1 cellular context compared by ENCODE assay signal in the genomic region with DNA sequence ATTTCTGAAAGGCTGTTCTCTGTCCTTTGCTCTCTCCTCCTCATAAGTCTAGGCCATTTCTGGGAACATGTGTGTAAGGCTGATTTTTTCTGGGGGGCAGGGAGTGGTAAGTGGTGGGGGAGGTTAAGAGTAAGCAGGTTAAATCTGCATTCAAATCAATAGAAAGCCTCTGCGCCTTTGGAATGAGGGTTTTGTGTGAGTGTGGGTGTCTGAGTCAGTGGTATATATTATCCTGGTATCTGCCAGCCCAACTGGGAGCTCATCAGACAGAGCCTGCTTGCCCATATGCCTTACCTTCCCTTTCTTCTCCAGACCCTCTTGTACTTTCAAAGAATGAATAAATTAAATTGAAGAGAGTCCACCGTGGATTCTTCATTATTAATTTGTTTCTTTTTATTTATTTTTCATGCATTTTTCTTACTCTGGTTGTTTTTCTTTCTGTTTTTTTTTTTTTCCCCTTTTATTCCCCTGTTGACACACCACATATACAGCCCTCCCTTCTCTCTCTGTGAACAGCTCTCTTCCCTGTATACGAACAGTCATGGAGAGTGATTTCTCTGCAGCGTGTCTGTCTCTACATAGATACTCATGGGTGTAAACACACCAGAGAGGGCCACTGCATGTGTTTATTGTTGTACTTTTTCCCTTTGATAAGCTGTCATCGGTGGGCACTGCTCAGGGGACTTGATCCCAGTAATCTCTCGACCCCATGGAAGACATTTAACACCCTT.
TF ChIP-seq lines count a peak whose summit lies in the region.

No MANE protein-coding gene starts in this region.

TF ChIP-seq in WTC11, 78 proteins besides CTCF, POLR2A, EP300 and RAD21 (continued from another document):
- TF ChIP-seq, protein P1, sequence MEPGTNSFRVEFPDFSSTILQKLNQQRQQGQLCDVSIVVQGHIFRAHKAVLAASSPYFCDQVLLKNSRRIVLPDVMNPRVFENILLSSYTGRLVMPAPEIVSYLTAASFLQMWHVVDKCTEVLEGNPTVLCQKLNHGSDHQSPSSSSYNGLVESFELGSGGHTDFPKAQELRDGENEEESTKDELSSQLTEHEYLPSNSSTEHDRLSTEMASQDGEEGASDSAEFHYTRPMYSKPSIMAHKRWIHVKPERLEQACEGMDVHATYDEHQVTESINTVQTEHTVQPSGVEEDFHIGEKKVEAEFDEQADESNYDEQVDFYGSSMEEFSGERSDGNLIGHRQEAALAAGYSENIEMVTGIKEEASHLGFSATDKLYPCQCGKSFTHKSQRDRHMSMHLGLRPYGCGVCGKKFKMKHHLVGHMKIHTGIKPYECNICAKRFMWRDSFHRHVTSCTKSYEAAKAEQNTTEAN (CRISPR knock-in tag; IDR thresholded peaks at IDR 0.05) = no peak
- TF ChIP-seq NR2C2 (CRISPR knock-in tag; IDR thresholded peaks at IDR 0.05) (no peak), CREB1 (CRISPR knock-in tag; IDR thresholded peaks at IDR 0.05) (no peak), RELA (CRISPR knock-in tag; IDR thresholded peaks at IDR 0.05; ENCODE audit: borderline replicate concordance) (no peak), CREM (CRISPR knock-in tag; IDR thresholded peaks at IDR 0.05) (no peak), RORB (CRISPR knock-in tag; IDR thresholded peaks at IDR 0.05) (no peak), ZNF416 (CRISPR knock-in tag; IDR thresholded peaks at IDR 0.05) (no peak), MXD4 (CRISPR knock-in tag; IDR thresholded peaks at IDR 0.05; ENCODE audit: borderline replicate concordance) (no peak), GABPB1 (CRISPR knock-in tag; IDR thresholded peaks at IDR 0.05) (no peak), ZNF396 (CRISPR knock-in tag; IDR thresholded peaks at IDR 0.05; ENCODE audit: borderline replicate concordance) (no peak), ZNF263 (CRISPR knock-in tag; IDR thresholded peaks at IDR 0.05; ENCODE audit: low read depth) (no peak), IRF2 (CRISPR knock-in tag; IDR thresholded peaks at IDR 0.05; ENCODE audit: borderline replicate concordance, low read depth) (no peak)
- TF ChIP-seq, protein P2, sequence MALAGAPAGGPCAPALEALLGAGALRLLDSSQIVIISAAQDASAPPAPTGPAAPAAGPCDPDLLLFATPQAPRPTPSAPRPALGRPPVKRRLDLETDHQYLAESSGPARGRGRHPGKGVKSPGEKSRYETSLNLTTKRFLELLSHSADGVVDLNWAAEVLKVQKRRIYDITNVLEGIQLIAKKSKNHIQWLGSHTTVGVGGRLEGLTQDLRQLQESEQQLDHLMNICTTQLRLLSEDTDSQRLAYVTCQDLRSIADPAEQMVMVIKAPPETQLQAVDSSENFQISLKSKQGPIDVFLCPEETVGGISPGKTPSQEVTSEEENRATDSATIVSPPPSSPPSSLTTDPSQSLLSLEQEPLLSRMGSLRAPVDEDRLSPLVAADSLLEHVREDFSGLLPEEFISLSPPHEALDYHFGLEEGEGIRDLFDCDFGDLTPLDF (CRISPR knock-in tag; IDR thresholded peaks at IDR 0.05) = no peak
- TF ChIP-seq, protein P3, sequence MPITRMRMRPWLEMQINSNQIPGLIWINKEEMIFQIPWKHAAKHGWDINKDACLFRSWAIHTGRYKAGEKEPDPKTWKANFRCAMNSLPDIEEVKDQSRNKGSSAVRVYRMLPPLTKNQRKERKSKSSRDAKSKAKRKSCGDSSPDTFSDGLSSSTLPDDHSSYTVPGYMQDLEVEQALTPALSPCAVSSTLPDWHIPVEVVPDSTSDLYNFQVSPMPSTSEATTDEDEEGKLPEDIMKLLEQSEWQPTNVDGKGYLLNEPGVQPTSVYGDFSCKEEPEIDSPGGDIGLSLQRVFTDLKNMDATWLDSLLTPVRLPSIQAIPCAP (CRISPR knock-in tag; IDR thresholded peaks at IDR 0.05) = no peak
- TF ChIP-seq, protein P4, sequence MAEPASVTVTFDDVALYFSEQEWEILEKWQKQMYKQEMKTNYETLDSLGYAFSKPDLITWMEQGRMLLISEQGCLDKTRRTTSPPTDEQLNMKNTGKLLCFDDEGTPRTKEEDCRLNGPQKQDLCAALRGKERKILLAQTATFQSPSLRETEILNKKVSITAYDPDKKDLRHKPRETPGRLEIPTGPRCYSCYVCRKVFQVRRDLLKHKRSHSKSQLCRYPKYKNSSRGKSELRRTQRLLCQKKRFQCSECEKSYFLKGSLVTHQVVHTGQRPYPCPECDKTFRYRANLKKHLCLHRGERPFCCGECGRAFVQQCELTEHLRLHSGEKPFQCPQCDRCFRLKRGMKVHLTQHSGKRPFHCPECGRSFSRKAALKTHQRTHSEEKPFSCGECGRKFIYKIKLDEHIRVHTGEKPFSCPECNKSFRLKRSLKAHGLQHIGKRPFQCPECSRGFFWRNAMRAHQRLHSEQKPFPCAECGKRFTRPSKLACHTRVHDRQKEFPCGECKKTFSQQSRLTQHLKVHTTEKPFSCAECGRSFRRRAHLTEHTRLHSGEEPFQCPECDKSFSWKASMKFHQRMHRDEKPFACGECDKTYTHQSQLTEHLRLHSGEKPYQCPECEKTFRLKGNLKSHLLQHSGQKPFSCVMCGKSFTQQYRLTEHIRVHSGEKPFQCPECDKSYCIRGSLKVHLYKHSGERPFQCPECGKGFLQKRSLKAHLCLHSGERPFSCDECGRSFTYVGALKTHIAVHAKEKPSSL (CRISPR knock-in tag; conservative IDR thresholded peaks at IDR 0.05) = no peak
- TF ChIP-seq, protein P5, sequence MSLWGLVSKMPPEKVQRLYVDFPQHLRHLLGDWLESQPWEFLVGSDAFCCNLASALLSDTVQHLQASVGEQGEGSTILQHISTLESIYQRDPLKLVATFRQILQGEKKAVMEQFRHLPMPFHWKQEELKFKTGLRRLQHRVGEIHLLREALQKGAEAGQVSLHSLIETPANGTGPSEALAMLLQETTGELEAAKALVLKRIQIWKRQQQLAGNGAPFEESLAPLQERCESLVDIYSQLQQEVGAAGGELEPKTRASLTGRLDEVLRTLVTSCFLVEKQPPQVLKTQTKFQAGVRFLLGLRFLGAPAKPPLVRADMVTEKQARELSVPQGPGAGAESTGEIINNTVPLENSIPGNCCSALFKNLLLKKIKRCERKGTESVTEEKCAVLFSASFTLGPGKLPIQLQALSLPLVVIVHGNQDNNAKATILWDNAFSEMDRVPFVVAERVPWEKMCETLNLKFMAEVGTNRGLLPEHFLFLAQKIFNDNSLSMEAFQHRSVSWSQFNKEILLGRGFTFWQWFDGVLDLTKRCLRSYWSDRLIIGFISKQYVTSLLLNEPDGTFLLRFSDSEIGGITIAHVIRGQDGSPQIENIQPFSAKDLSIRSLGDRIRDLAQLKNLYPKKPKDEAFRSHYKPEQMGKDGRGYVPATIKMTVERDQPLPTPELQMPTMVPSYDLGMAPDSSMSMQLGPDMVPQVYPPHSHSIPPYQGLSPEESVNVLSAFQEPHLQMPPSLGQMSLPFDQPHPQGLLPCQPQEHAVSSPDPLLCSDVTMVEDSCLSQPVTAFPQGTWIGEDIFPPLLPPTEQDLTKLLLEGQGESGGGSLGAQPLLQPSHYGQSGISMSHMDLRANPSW (CRISPR knock-in tag; conservative IDR thresholded peaks at IDR 0.05; ENCODE audit: low read depth) = no peak
- TF ChIP-seq, protein P6, sequence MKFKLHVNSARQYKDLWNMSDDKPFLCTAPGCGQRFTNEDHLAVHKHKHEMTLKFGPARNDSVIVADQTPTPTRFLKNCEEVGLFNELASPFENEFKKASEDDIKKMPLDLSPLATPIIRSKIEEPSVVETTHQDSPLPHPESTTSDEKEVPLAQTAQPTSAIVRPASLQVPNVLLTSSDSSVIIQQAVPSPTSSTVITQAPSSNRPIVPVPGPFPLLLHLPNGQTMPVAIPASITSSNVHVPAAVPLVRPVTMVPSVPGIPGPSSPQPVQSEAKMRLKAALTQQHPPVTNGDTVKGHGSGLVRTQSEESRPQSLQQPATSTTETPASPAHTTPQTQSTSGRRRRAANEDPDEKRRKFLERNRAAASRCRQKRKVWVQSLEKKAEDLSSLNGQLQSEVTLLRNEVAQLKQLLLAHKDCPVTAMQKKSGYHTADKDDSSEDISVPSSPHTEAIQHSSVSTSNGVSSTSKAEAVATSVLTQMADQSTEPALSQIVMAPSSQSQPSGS (CRISPR knock-in tag; IDR thresholded peaks at IDR 0.05; ENCODE audit: borderline replicate concordance, low read depth) = no peak
- TF ChIP-seq, protein P7, sequence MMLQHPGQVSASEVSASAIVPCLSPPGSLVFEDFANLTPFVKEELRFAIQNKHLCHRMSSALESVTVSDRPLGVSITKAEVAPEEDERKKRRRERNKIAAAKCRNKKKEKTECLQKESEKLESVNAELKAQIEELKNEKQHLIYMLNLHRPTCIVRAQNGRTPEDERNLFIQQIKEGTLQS (CRISPR knock-in tag; conservative IDR thresholded peaks at IDR 0.05) = no peak
